Comparison of ENCODE assay signal across 9 cellular contexts in genomic region chr12:124684496-124684895, GRCh38.
DNase-seq lines count a peak whose midpoint lies in the region; TF ChIP-seq lines count a peak whose summit lies in the region.
"Had no signal": no experiment of that assay in that cellular context is flagged by ENCODE, and none has a peak within 500 bp of the region (broad histone marks: within the 10 kb centered on the region; RNA-seq: fewer than 3 reads in every experiment).

No MANE protein-coding gene starts in this region.

- 64% methylated on average over 7 of the region's 7 CpGs for WGBS in mesenchymal stem cell
- 68% methylated on average over 7 of the region's 7 CpGs for WGBS in thyroid gland, 2 donors

- no TSS peak for BruUV-seq in MCF 10A (replicated peaks; lab: Mats Ljungman, UMichigan)

- H3K9me3 ChIP-seq in mesenchymal stem cell (ENCODE audit: control insufficient read depth, low read length) (no peaks in the 10 kb centered on the region), thyroid gland (no peaks in the 10 kb centered on the region)

- H3K18ac ChIP-seq in mesenchymal stem cell (ENCODE audit: low read depth in 1 of 2, low read length in 2 of 2), result peak overlapping the region; percentile 47 to 77

- peaks cover 49% of the 10 kb centered on the region for H3K4me1 Mint-ChIP-seq in MCF 10A (ENCODE audit: insufficient read depth, unreplicated experiment)

- H2BK15ac ChIP-seq in mesenchymal stem cell (ENCODE audit: low read depth, poor library complexity, severe bottlenecking), result no peak overlapping the region

- H3K27ac Mint-ChIP-seq in MCF 10A (ENCODE audit: low read depth, unreplicated experiment), result peak overlapping the region; percentile 63

- H3K23ac ChIP-seq in mesenchymal stem cell (ENCODE audit: low read length in 2 of 2), result no peak overlapping the region

- no peak for TF ChIP-seq POLR2A in thyroid gland (IDR thresholded peaks at IDR 0.05)

- H3K36me3 Mint-ChIP-seq in MCF 10A (ENCODE audit: insufficient read depth, unreplicated experiment), result no peaks in the 10 kb centered on the region

- H2AK5ac ChIP-seq in mesenchymal stem cell (ENCODE audit: low read length, severe bottlenecking), result peak overlapping the region; percentile 84

- peak overlapping the region; percentile 25 for H2BK5ac ChIP-seq in mesenchymal stem cell (ENCODE audit: low read depth, low read length, poor library complexity, severe bottlenecking)

- H3K9me3 Mint-ChIP-seq in MCF 10A (ENCODE audit: unreplicated experiment), result no peaks in the 10 kb centered on the region

- peak overlapping the region; percentile 59 for H3K4me3 Mint-ChIP-seq in MCF 10A (ENCODE audit: unreplicated experiment)

- no peak overlapping the region for H3K14ac ChIP-seq in mesenchymal stem cell (ENCODE audit: low read length in 2 of 2)

- peaks cover 50% of the 10 kb centered on the region for H3K4me1 ChIP-seq in mesenchymal stem cell (ENCODE audit: control insufficient read depth, insufficient read depth, low read depth, low read length)
- H3K4me1 ChIP-seq in thyroid gland, result peaks cover 16 to 57% of the 10 kb centered on the region in 2 donors

- no peaks in the 10 kb centered on the region for H3K27me3 Mint-ChIP-seq in MCF 10A (ENCODE audit: insufficient read depth, unreplicated experiment)

- H2AFZ ChIP-seq in mesenchymal stem cell (ENCODE audit: low read depth, low read length), result no peak overlapping the region

- H2BK12ac ChIP-seq in mesenchymal stem cell (ENCODE audit: low read length in 2 of 2), result peak overlapping the region; percentile 29 to 33

- H3K27ac ChIP-seq in mesenchymal stem cell (ENCODE audit: low read length, poor library complexity, severe bottlenecking) (peak overlapping the region; percentile 96), thyroid gland (peak overlapping the region in 2 of 3 donors; percentile 64 to 68)

- CTCF ChIA-PET in MCF 10A (lab: Yijun Ruan, JAX), result interaction anchor here (0.6 to 1.0 kb wide), 3 partner anchors 51 to 167 kb away, joined by 3 read pairs; no protein-coding TSS in a partner anchor

- H3K27me3 ChIP-seq in mesenchymal stem cell (ENCODE audit: control insufficient read depth in 1 of 2, insufficient read depth in 1 of 2, low read length in 2 of 2) (no peaks in the 10 kb centered on the region), thyroid gland (no peaks in the 10 kb centered on the region)

- peak overlapping the region; percentile 10 for H4K8ac ChIP-seq in mesenchymal stem cell (ENCODE audit: low read length)

- no peaks in the 10 kb centered on the region for H3K79me1 ChIP-seq in mesenchymal stem cell (replicated peaks; ENCODE audit: low read length, poor library complexity, severe bottlenecking)

- H4K91ac ChIP-seq in mesenchymal stem cell (ENCODE audit: low read length), result peak overlapping the region; percentile 60

- POLR2A ChIA-PET in MCF 10A (lab: Yijun Ruan, JAX), result interaction anchor here (0.6 to 2.8 kb wide), 11 partner anchors 10 to 166 kb away, joined by 3 to 33 read pairs (median 5); no protein-coding TSS in a partner anchor

- H3K4me3 ChIP-seq in mesenchymal stem cell (ENCODE audit: insufficient read depth in 1 of 2, low read depth in 1 of 2, low read length in 2 of 2) (peak overlapping the region in 1 of 2 experiments; percentile 69), thyroid gland (replicated peaks in 1 of 3) (no peak overlapping the region)

- TF ChIP-seq CTCF in MCF 10A (IDR thresholded peaks at IDR 0.05; ENCODE audit: unreplicated experiment) (no peak), thyroid gland (IDR thresholded peaks at IDR 0.05) (no peak)

- peak; percentile 60 for DNase-seq in MV-4-11 (lab: John Stamatoyannopoulos, UW)
- DNase-seq in MCF 10A (ENCODE audit: unreplicated experiment), result no peak
- DNase-seq in mesenchymal stem cell, result peak; percentile 59
- peak in 1 of 2 donors; percentile 37 for DNase-seq in thyroid gland
- no peak for DNase-seq in stimulated activated CD4-positive, alpha-beta T cell treated with anti-CD3 and anti-CD28 coated beads, Interleukin-1b, Interleukin-23, amount 100 ng/mL, for 48 hours
- DNase-seq in NCI-H748 treated with DMSO at 0.1 percent for 48 hours (lab: John Stamatoyannopoulos, UW), result no peak
- no peak for DNase-seq in HuH-7 (ENCODE audit: low spot score)
- DNase-seq in HUDEP-2 (lab: John Stamatoyannopoulos, UW; ENCODE audit: unreplicated experiment in 76 of 76), result no peak
- DNase-seq: NCI-H1105 treated with DMSO at 0.1 percent for 48 hours had no signal

- H2BK120ac ChIP-seq in mesenchymal stem cell (ENCODE audit: low read depth, low read length), result peak overlapping the region; percentile 69

- intact Hi-C loops in MCF 10A (cut with micrococcal nuclease), result loop anchor here (5.0 to 10.0 kb wide), 5 partner anchors 42 to 647 kb away; no protein-coding TSS in a partner anchor
- intact Hi-C loops in thyroid gland (cut with DNase I), result no loop called here

- H3K9ac ChIP-seq in mesenchymal stem cell (ENCODE audit: low read length), result peak overlapping the region; percentile 71

- H3K4me2 ChIP-seq in mesenchymal stem cell (ENCODE audit: low read length, poor library complexity, severe bottlenecking), result peak overlapping the region; percentile 57

- H3K36me3 ChIP-seq in mesenchymal stem cell (ENCODE audit: control insufficient read depth in 1 of 2, insufficient read depth in 2 of 2, low read depth in 1 of 2, low read length in 2 of 2) (no peaks in the 10 kb centered on the region), thyroid gland (no peaks in the 10 kb centered on the region)

- peak overlapping the region; percentile 30 to 83 for H3K4ac ChIP-seq in mesenchymal stem cell (ENCODE audit: low read depth in 1 of 2, low read length in 2 of 2)

Comparison
In these comparisons a context has a peak if more than half of its experiments do, and no peak if none do; other contexts are left out.
1. DNase-seq: peak in MV-4-11 (single experiment) and mesenchymal stem cell (single experiment); none in MCF 10A (single experiment), stimulated activated CD4-positive, alpha-beta T cell treated with anti-CD3 and anti-CD28 coated beads, Interleukin-1b, Interleukin-23, amount 100 ng/mL, for 48 hours (single experiment), NCI-H748 treated with DMSO at 0.1 percent for 48 hours (single experiment), HuH-7 (single experiment) and HUDEP-2 (0 of 76).